ENCODE assay signal across 12 cellular contexts in genomic region chr4:25702848-25703247, GRCh38. TPM values are rescaled to one million over a fixed set of nuclear protein-coding genes. Genes with fewer than 3 reads are reported as not detected.
DNase-seq lines count a peak whose midpoint lies in the region; ATAC-seq and TF ChIP-seq lines count a peak whose summit lies in the region.
"Had no signal": no experiment of that assay in that cellular context is flagged by ENCODE, and none has a peak within 500 bp of the region (broad histone marks: within the 10 kb centered on the region; RNA-seq: fewer than 3 reads in every experiment).

No MANE protein-coding gene starts in this region.

- intact Hi-C loops in activated naive CD4-positive, alpha-beta T cell treated with anti-CD3 and anti-CD28 coated beads for 36 hours (cut with micrococcal nuclease) = no loop called here

- no peaks in the 10 kb centered on the region for H3K9me3 Mint-ChIP-seq in activated naive CD4-positive, alpha-beta T cell treated with anti-CD3 and anti-CD28 coated beads for 36 hours

- CTCF ChIA-PET in activated naive CD4-positive, alpha-beta T cell treated with anti-CD3 and anti-CD28 coated beads for 36 hours (lab: Charles Lee) = no interaction called here

- no peak for TF ChIP-seq CTCF in RWPE2 (IDR thresholded peaks at IDR 0.05; ENCODE audit: poor library complexity, severe bottlenecking)

- no peaks in the 10 kb centered on the region for H3K36me3 ChIP-seq in RWPE2 (ENCODE audit: low read depth)
- H3K36me3 ChIP-seq: uterus had no signal

- H3K27me3 Mint-ChIP-seq in activated naive CD4-positive, alpha-beta T cell treated with anti-CD3 and anti-CD28 coated beads for 36 hours (ENCODE audit: low read depth) = no peaks in the 10 kb centered on the region

- ATAC-seq in RWPE2 (ENCODE audit: low read depth) (peak; percentile 23; the same call in 1 of the 3 replicates), GM18868 (IDR thresholded peaks at IDR 0.05; ENCODE audit: unreplicated experiment) (no peak)

- H3K27ac Mint-ChIP-seq in activated naive CD4-positive, alpha-beta T cell treated with anti-CD3 and anti-CD28 coated beads for 36 hours = no peak overlapping the region

- DNase-seq in NCI-H345 (lab: John Stamatoyannopoulos, UW) (peak; percentile 35), NCI-H345 treated with DMSO at 0.1 percent for 48 hours (lab: John Stamatoyannopoulos, UW; ENCODE audit: unreplicated experiment) (no peak), RWPE2 (ENCODE audit: low spot score) (no peak), foreskin melanocyte (peak; percentile 88), smooth muscle cell of the brain vasculature (ENCODE audit: low read depth, low spot score) (peak; percentile 2)
- DNase-seq in activated naive CD4-positive, alpha-beta T cell treated with anti-CD3 and anti-CD28 coated beads for 36 hours = no peak
- DNase-seq in activated effector memory CD4-positive, alpha-beta T cell treated with Interleukin-2 at 50 U/mL for 16 hours = no peak
- DNase-seq: central memory CD4-positive, alpha-beta T cell; SIG-M5; uterus had no signal

- H3K4me1 ChIP-seq in RWPE2 (ENCODE audit: insufficient read depth, poor library complexity, severe bottlenecking) = no peaks in the 10 kb centered on the region
- H3K4me1 ChIP-seq: uterus had no signal

- no peaks in the 10 kb centered on the region for H3K4me1 Mint-ChIP-seq in activated naive CD4-positive, alpha-beta T cell treated with anti-CD3 and anti-CD28 coated beads for 36 hours (ENCODE audit: low read depth)

- H3K27me3 ChIP-seq in RWPE2 (ENCODE audit: insufficient read depth, poor library complexity, severe bottlenecking) = no peaks in the 10 kb centered on the region
- H3K27me3 ChIP-seq: uterus had no signal

- H3K4me3 ChIP-seq in RWPE2 (ENCODE audit: severe bottlenecking) = no peak overlapping the region
- H3K4me3 ChIP-seq: uterus had no signal

- no peaks in the 10 kb centered on the region for H3K9me3 ChIP-seq in RWPE2 (ENCODE audit: severe bottlenecking)
- H3K9me3 ChIP-seq: uterus had no signal

- H3K4me3 Mint-ChIP-seq in activated naive CD4-positive, alpha-beta T cell treated with anti-CD3 and anti-CD28 coated beads for 36 hours = no peak overlapping the region

- H3K27ac ChIP-seq in RWPE2 (ENCODE audit: poor library complexity, severe bottlenecking) = no peak overlapping the region
- H3K27ac ChIP-seq: uterus had no signal

- no peaks in the 10 kb centered on the region for H3K36me3 Mint-ChIP-seq in activated naive CD4-positive, alpha-beta T cell treated with anti-CD3 and anti-CD28 coated beads for 36 hours (ENCODE audit: low read depth)

RNA-seq across cellular contexts. Expression of gene SLC34A2, which starts 47.2 kb away (rescaled TPM):
- total RNA-seq in activated naive CD4-positive, alpha-beta T cell treated with anti-CD3 and anti-CD28 coated beads for 36 hours = not detected
- total RNA-seq: activated CD8-positive, alpha-beta memory T cell treated with anti-CD3 and anti-CD28 coated beads for 36 hours had no signal

Comparison
In these comparisons a context has a peak if more than half of its experiments do, and no peak if none do; other contexts are left out.
1. DNase-seq: peak in NCI-H345 (single experiment), foreskin melanocyte (single experiment) and smooth muscle cell of the brain vasculature (single experiment); none in NCI-H345 treated with DMSO at 0.1 percent for 48 hours (single experiment), RWPE2 (single experiment), activated naive CD4-positive, alpha-beta T cell treated with anti-CD3 and anti-CD28 coated beads for 36 hours (single experiment) and activated effector memory CD4-positive, alpha-beta T cell treated with Interleukin-2 at 50 U/mL for 16 hours (single experiment).